In genomic region chr9:35618854-35619799, GRCh38 we compare ENCODE assay signal across 8 cellular contexts. TPM values are rescaled to one million over a fixed set of nuclear protein-coding genes. Genes with fewer than 3 reads are reported as not detected.
A peak's percentile ranks its signal among the peaks of the same experiment; 100 is the strongest.
DNase-seq lines count a peak whose midpoint lies in the region; ATAC-seq and TF ChIP-seq lines count a peak whose summit lies in the region.

No MANE protein-coding gene starts in this region.

- no peak overlapping the region for H3K4me3 ChIP-seq in left lung
- H3K4me3 ChIP-seq in dorsolateral prefrontal cortex, result no peak overlapping the region
- no peak overlapping the region for H3K4me3 ChIP-seq in vagina

- H3K27ac ChIP-seq in left lung, result peak overlapping the region in 1 of 2 donors; percentile 18
- H3K27ac ChIP-seq in dorsolateral prefrontal cortex, result no peak overlapping the region
- H3K27ac ChIP-seq in vagina, result no peak overlapping the region

- intact Hi-C loops in left lung (cut with DNase I) (no loop called here), dorsolateral prefrontal cortex (cut with DNase I) (no loop called here), vagina (cut with DNase I) (no loop called here)

- H3K36me3 Mint-ChIP-seq in mesothelial cell of epicardium, result no peaks in the 10 kb centered on the region

- no peak for TF ChIP-seq CTCF in left lung (IDR thresholded peaks at IDR 0.05)
- TF ChIP-seq CTCF in dorsolateral prefrontal cortex (IDR thresholded peaks at IDR 0.05 in 54 of 56, conservative IDR thresholded peaks at IDR 0.05 in 2 of 56; ENCODE audit: low read depth in 1 of 56, partially characterized antibody in 56 of 56), result no peak
- TF ChIP-seq CTCF in vagina (IDR thresholded peaks at IDR 0.05), result no peak
- TF ChIP-seq CTCF in mesothelial cell of epicardium (IDR thresholded peaks at IDR 0.05; ENCODE audit: unreplicated experiment), result no peak

- no peaks in the 10 kb centered on the region for H3K9me3 Mint-ChIP-seq in mesothelial cell of epicardium

- ATAC-seq in GM18858 (IDR thresholded peaks at IDR 0.05; ENCODE audit: unreplicated experiment) (peak; percentile 29), HG02759 (IDR thresholded peaks at IDR 0.05; ENCODE audit: unreplicated experiment) (peak; percentile 58), left lung (peak; percentile 31)

- no peak overlapping the region for H3K4me3 Mint-ChIP-seq in mesothelial cell of epicardium

- H3K36me3 ChIP-seq in left lung (no peaks in the 10 kb centered on the region), vagina (no peaks in the 10 kb centered on the region)

- peaks cover 6 to 34% of the 10 kb centered on the region in 2 donors for H3K4me1 ChIP-seq in left lung
- peaks cover 13% of the 10 kb centered on the region for H3K4me1 ChIP-seq in vagina

- DNase-seq in SKM-1 treated with dmso at 0.1 percent for 144 hours (lab: John Stamatoyannopoulos, UW; ENCODE audit: unreplicated experiment) (peak; percentile 39), left lung (peak in 1 of 2 donors; percentile 60), HuH-7.5 (ENCODE audit: low spot score) (no peak), dorsolateral prefrontal cortex (no peak), vagina (ENCODE audit: extremely low spot score in 2 of 2) (no peak), mesothelial cell of epicardium (ENCODE audit: low spot score in 2 of 2, unreplicated experiment in 2 of 2) (no peak)

- H3K9me3 ChIP-seq in left lung (no peaks in the 10 kb centered on the region), vagina (no peaks in the 10 kb centered on the region)

- no peak for TF ChIP-seq POLR2A in vagina (IDR thresholded peaks at IDR 0.05)

- H3K27me3 ChIP-seq in left lung, result peaks cover 0 to 8% of the 10 kb centered on the region in 2 donors
- H3K27me3 ChIP-seq in dorsolateral prefrontal cortex, result peaks cover 0 to 28% (median 0%) of the 10 kb centered on the region in 45 donors
- no peaks in the 10 kb centered on the region for H3K27me3 ChIP-seq in vagina

- H3K4me1 Mint-ChIP-seq in mesothelial cell of epicardium, result no peaks in the 10 kb centered on the region

- H3K27ac Mint-ChIP-seq in mesothelial cell of epicardium, result no peak overlapping the region

- peaks cover 59% of the 10 kb centered on the region for H3K27me3 Mint-ChIP-seq in mesothelial cell of epicardium (ENCODE audit: low read depth)

RNA-seq across cellular contexts. Expression of gene CD72, which starts 0.9 kb away (rescaled TPM):
- total RNA-seq in left lung, result 1 to 10 TPM; 3.4 to 4.0 TPM
- 1 to 10 TPM in 110 of 120 experiments, under 1 TPM in 10; 0.48 to 5.7 (median 2.3) TPM for total RNA-seq in dorsolateral prefrontal cortex
- 5.6 TPM for total RNA-seq in vagina
- total RNA-seq in mesothelial cell of epicardium, result 4.2 to 5.2 TPM (median 4.7 TPM) in 3 replicates

RNA-seq across cellular contexts. Expression of gene TESK1, which starts 14.1 kb away (rescaled TPM):
- total RNA-seq in left lung (10 to 100 TPM; 40.6 to 44.6 TPM), dorsolateral prefrontal cortex (10 to 100 TPM; 37.3 to 76.3 (median 48.8) TPM), vagina (29.7 TPM), mesothelial cell of epicardium (48.7 to 52.9 TPM (median 49.0 TPM) in 3 replicates)

RNA-seq across cellular contexts. Expression of gene SIT1, which starts 31.6 kb away (rescaled TPM):
- total RNA-seq in left lung, result 1 to 10 TPM in 1 of 2 donors, under 1 TPM in 1; 0.99 to 2.4 TPM
- under 1 TPM in 5 of 120 experiments, not detected in 115; 0.38 to 0.64 (median 0.43) TPM for total RNA-seq in dorsolateral prefrontal cortex
- total RNA-seq in vagina, result 2.5 TPM
- not detected in 3 replicates for total RNA-seq in mesothelial cell of epicardium

RNA-seq across cellular contexts. Expression of gene RMRP, which starts 38.7 kb away (rescaled TPM):
- total RNA-seq in left lung (over 10,000 TPM; 27,227 to 27,465 TPM), dorsolateral prefrontal cortex (1,000 to 10,000 TPM in 119 of 120 experiments, 100 to 1,000 TPM in 1; 532 to 8,708 (median 3,979) TPM), vagina (8,462 TPM), mesothelial cell of epicardium (20,234 to 21,305 TPM (median 21,148 TPM) in 3 replicates)

RNA-seq across cellular contexts. Expression of gene CCDC107, which starts 39.0 kb away (rescaled TPM):
- 10 to 100 TPM; 24.7 to 25.6 TPM for total RNA-seq in left lung
- total RNA-seq in dorsolateral prefrontal cortex, result 10 to 100 TPM; 11.4 to 26.1 (median 18.2) TPM
- 17.2 TPM for total RNA-seq in vagina
- total RNA-seq in mesothelial cell of epicardium, result 16.7 to 17.8 TPM (median 17.0 TPM) in 3 replicates
